ENCODE assay signal across 9 cellular contexts in the genomic region with DNA sequence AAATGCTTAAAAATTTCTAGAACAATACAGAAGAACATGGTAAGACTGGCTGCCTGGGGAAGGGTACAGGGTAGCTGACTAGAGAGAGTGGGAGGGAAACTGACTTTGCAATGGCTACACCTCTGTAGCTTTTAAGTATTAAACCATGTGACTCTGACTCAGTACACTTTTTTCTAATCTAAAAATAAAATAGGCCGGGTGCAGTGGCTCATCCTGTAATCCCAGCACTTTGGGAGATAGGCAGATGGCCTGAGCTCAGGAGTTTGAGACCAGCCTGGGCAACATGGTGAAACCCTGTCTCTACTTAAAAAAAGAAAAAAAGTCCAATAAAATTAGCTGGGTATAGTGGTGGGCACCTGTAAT. TPM values are rescaled to one million over a fixed set of nuclear protein-coding genes. Genes with fewer than 3 reads are reported as not detected.
A peak's percentile ranks its signal among the peaks of the same experiment; 100 is the strongest.
DNase-seq lines count a peak whose midpoint lies in the region; ATAC-seq and TF ChIP-seq lines count a peak whose summit lies in the region.
"Had no signal": no experiment of that assay in that cellular context is flagged by ENCODE, and none has a peak within 500 bp of the region (broad histone marks: within the 10 kb centered on the region; RNA-seq: fewer than 3 reads in every experiment).

No MANE protein-coding gene starts in this region.

- ATAC-seq in foreskin keratinocyte (peak; percentile 62), HG02870 (IDR thresholded peaks at IDR 0.05; ENCODE audit: unreplicated experiment) (no peak), HG02759 (IDR thresholded peaks at IDR 0.05; ENCODE audit: unreplicated experiment) (no peak)
- no peak for ATAC-seq in stimulated activated effector memory CD8-positive, alpha-beta T cell treated with anti-CD3 and anti-CD28 coated beads, Interleukin-12 subunit alpha, Interleukin-12 subunit beta, amount 100 ng/mL, for 72 hours

- peak overlapping the region; percentile 56 for H3K27ac ChIP-seq in WERI-Rb-1
- H3K27ac ChIP-seq in foreskin keratinocyte, result peak overlapping the region; percentile 75

- no peaks in the 10 kb centered on the region for H3K36me3 Mint-ChIP-seq in stimulated activated effector memory CD8-positive, alpha-beta T cell treated with anti-CD3 and anti-CD28 coated beads, Interleukin-12 subunit alpha, Interleukin-12 subunit beta, amount 100 ng/mL, for 72 hours
- H3K36me3 Mint-ChIP-seq in activated T-helper 1 cell treated with anti-CD3 and anti-CD28 coated beads, Interleukin-12 subunit alpha, Interleukin-12 subunit beta, Interleukin-2, Interleukin-4 antibody, amounts not matched to agents 30 ng/mL and 10 ng/mL and 1 ng/mL, durations not matched to agents 14 hours and 24 hours and 36 hours (ENCODE audit: low read depth), result peaks cover 2% of the 10 kb centered on the region

- H3K27me3 ChIP-seq in WERI-Rb-1 (ENCODE audit: insufficient read depth, low read depth, severe bottlenecking) (no peaks in the 10 kb centered on the region), foreskin keratinocyte (no peaks in the 10 kb centered on the region)

- no peaks in the 10 kb centered on the region for H3K9me3 Mint-ChIP-seq in stimulated activated effector memory CD8-positive, alpha-beta T cell treated with anti-CD3 and anti-CD28 coated beads, Interleukin-12 subunit alpha, Interleukin-12 subunit beta, amount 100 ng/mL, for 72 hours
- peaks cover 5% of the 10 kb centered on the region for H3K9me3 Mint-ChIP-seq in activated T-helper 1 cell treated with anti-CD3 and anti-CD28 coated beads, Interleukin-12 subunit alpha, Interleukin-12 subunit beta, Interleukin-2, Interleukin-4 antibody, amounts not matched to agents 30 ng/mL and 10 ng/mL and 1 ng/mL, durations not matched to agents 14 hours and 24 hours and 36 hours
- H3K9me3 Mint-ChIP-seq: stimulated activated naive CD8-positive, alpha-beta T cell treated with anti-CD3 and anti-CD28 coated beads, Interleukin-15, Interleukin-2, amounts not matched to agents 100 ng/mL and 50 ng/mL, for 24 hours had no signal

- DNase-seq in HK-2 (ENCODE audit: unreplicated experiment) (peak; percentile 43), WERI-Rb-1 (peak; percentile 50), foreskin keratinocyte (peak in 1 of 2 donors; percentile 42), NCI-H510A treated with DMSO at 0.1 percent for 48 hours (lab: John Stamatoyannopoulos, UW) (no peak)
- DNase-seq in stimulated activated effector memory CD8-positive, alpha-beta T cell treated with anti-CD3 and anti-CD28 coated beads, Interleukin-12 subunit alpha, Interleukin-12 subunit beta, amount 100 ng/mL, for 72 hours (ENCODE audit: low spot score in 2 of 2), result no peak
- no peak for DNase-seq in activated T-helper 1 cell treated with anti-CD3 and anti-CD28 coated beads, Interleukin-12 subunit alpha, Interleukin-12 subunit beta, Interleukin-2, Interleukin-4 antibody, amounts not matched to agents 30 ng/mL and 10 ng/mL and 1 ng/mL, durations not matched to agents 14 hours and 24 hours and 36 hours (ENCODE audit: low spot score)

- TF ChIP-seq CTCF in WERI-Rb-1 (IDR thresholded peaks at IDR 0.05; ENCODE audit: low read depth, low read length), result no peak
- TF ChIP-seq CTCF in foreskin keratinocyte (conservative IDR thresholded peaks at IDR 0.05), result no peak

- peaks cover 27% of the 10 kb centered on the region for H3K4me1 ChIP-seq in foreskin keratinocyte

- no peaks in the 10 kb centered on the region for H3K9me3 ChIP-seq in WERI-Rb-1 (ENCODE audit: severe bottlenecking)

- no peak overlapping the region for H3K4me3 Mint-ChIP-seq in stimulated activated effector memory CD8-positive, alpha-beta T cell treated with anti-CD3 and anti-CD28 coated beads, Interleukin-12 subunit alpha, Interleukin-12 subunit beta, amount 100 ng/mL, for 72 hours
- no peak overlapping the region for H3K4me3 Mint-ChIP-seq in activated T-helper 1 cell treated with anti-CD3 and anti-CD28 coated beads, Interleukin-12 subunit alpha, Interleukin-12 subunit beta, Interleukin-2, Interleukin-4 antibody, amounts not matched to agents 30 ng/mL and 10 ng/mL and 1 ng/mL, durations not matched to agents 14 hours and 24 hours and 36 hours
- H3K4me3 Mint-ChIP-seq: stimulated activated naive CD8-positive, alpha-beta T cell treated with anti-CD3 and anti-CD28 coated beads, Interleukin-15, Interleukin-2, amounts not matched to agents 100 ng/mL and 50 ng/mL, for 24 hours had no signal

- no peak overlapping the region for H3K4me3 ChIP-seq in WERI-Rb-1 (ENCODE audit: low read depth, low read length)

- peaks cover 1% of the 10 kb centered on the region for H3K27me3 Mint-ChIP-seq in activated T-helper 1 cell treated with anti-CD3 and anti-CD28 coated beads, Interleukin-12 subunit alpha, Interleukin-12 subunit beta, Interleukin-2, Interleukin-4 antibody, amounts not matched to agents 30 ng/mL and 10 ng/mL and 1 ng/mL, durations not matched to agents 14 hours and 24 hours and 36 hours (ENCODE audit: insufficient read depth)

- peaks cover 11% of the 10 kb centered on the region for H3K4me1 Mint-ChIP-seq in stimulated activated effector memory CD8-positive, alpha-beta T cell treated with anti-CD3 and anti-CD28 coated beads, Interleukin-12 subunit alpha, Interleukin-12 subunit beta, amount 100 ng/mL, for 72 hours
- H3K4me1 Mint-ChIP-seq in activated T-helper 1 cell treated with anti-CD3 and anti-CD28 coated beads, Interleukin-12 subunit alpha, Interleukin-12 subunit beta, Interleukin-2, Interleukin-4 antibody, amounts not matched to agents 30 ng/mL and 10 ng/mL and 1 ng/mL, durations not matched to agents 14 hours and 24 hours and 36 hours (ENCODE audit: low read depth), result peaks cover 6% of the 10 kb centered on the region

- intact Hi-C loops in activated T-helper 1 cell treated with anti-CD3 and anti-CD28 coated beads, Interleukin-12 subunit alpha, Interleukin-12 subunit beta, Interleukin-2, Interleukin-4 antibody, amounts not matched to agents 30 ng/mL and 10 ng/mL and 1 ng/mL, durations not matched to agents 14 hours and 24 hours and 36 hours (cut with micrococcal nuclease), result no loop called here

- H3K36me3 ChIP-seq in WERI-Rb-1, result no peaks in the 10 kb centered on the region

- peak overlapping the region; percentile 21 for H3K27ac Mint-ChIP-seq in stimulated activated effector memory CD8-positive, alpha-beta T cell treated with anti-CD3 and anti-CD28 coated beads, Interleukin-12 subunit alpha, Interleukin-12 subunit beta, amount 100 ng/mL, for 72 hours
- H3K27ac Mint-ChIP-seq in activated T-helper 1 cell treated with anti-CD3 and anti-CD28 coated beads, Interleukin-12 subunit alpha, Interleukin-12 subunit beta, Interleukin-2, Interleukin-4 antibody, amounts not matched to agents 30 ng/mL and 10 ng/mL and 1 ng/mL, durations not matched to agents 14 hours and 24 hours and 36 hours, result no peak overlapping the region
- H3K27ac Mint-ChIP-seq: stimulated activated naive CD8-positive, alpha-beta T cell treated with anti-CD3 and anti-CD28 coated beads, Interleukin-15, Interleukin-2, amounts not matched to agents 100 ng/mL and 50 ng/mL, for 24 hours had no signal

RNA-seq across cellular contexts. Expression of a gene that starts 18.5 kb away (rescaled TPM):
- total RNA-seq in foreskin keratinocyte, result 5.9 and 8.7 TPM in 2 replicates
- 1.1 and 1.7 TPM in 2 replicates for polyA plus RNA-seq in foreskin keratinocyte
- total RNA-seq in activated T-helper 1 cell treated with anti-CD3 and anti-CD28 coated beads, Interleukin-12 subunit alpha, Interleukin-12 subunit beta, Interleukin-2, Interleukin-4 antibody, amounts not matched to agents 30 ng/mL and 10 ng/mL and 1 ng/mL, durations not matched to agents 14 hours and 24 hours and 36 hours, result 19.6 and 20.6 TPM in 2 replicates

RNA-seq across cellular contexts. Expression of a gene that starts 52.7 kb away (rescaled TPM):
- 0.32 and 0.68 TPM in 2 replicates for total RNA-seq in foreskin keratinocyte
- polyA plus RNA-seq in foreskin keratinocyte, result 0.10 and 0.29 TPM in 2 replicates
- total RNA-seq in activated T-helper 1 cell treated with anti-CD3 and anti-CD28 coated beads, Interleukin-12 subunit alpha, Interleukin-12 subunit beta, Interleukin-2, Interleukin-4 antibody, amounts not matched to agents 30 ng/mL and 10 ng/mL and 1 ng/mL, durations not matched to agents 14 hours and 24 hours and 36 hours, result 0.54 and 1.0 TPM in 2 replicates

Comparison
In these comparisons a context has a peak if more than half of its experiments do, and no peak if none do; other contexts are left out.
1. DNase-seq: peak in HK-2 (single experiment) and WERI-Rb-1 (single experiment); none in stimulated activated effector memory CD8-positive, alpha-beta T cell treated with anti-CD3 and anti-CD28 coated beads, Interleukin-12 subunit alpha, Interleukin-12 subunit beta, amount 100 ng/mL, for 72 hours (0 of 2), activated T-helper 1 cell treated with anti-CD3 and anti-CD28 coated beads, Interleukin-12 subunit alpha, Interleukin-12 subunit beta, Interleukin-2, Interleukin-4 antibody, amounts not matched to agents 30 ng/mL and 10 ng/mL and 1 ng/mL, durations not matched to agents 14 hours and 24 hours and 36 hours (single experiment) and NCI-H510A treated with DMSO at 0.1 percent for 48 hours (single experiment).